In the genomic region with DNA sequence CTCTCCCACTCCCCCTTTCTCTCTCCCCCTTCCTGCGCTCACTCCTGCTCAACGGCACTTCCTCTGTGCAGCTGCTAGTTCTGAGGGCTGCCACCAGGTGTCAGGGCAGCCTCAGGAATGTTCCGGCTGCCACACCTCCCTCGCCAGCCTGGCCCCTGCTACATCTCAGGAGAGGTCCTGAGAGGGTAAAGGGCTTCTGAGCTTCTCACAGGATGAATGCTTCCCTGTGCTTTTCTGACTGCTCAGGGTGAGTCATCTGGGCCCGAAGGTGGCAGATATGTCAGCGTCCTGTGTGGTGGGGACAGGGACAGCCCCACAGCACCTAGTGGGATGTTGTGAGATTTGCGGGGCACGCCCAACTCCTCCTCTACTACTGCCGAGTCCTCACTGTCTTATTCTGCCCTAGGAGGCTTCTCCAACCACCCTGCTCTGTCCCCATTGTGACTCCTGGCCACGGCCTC, we compare ENCODE assay signal across 9 cellular contexts. TPM values are rescaled to one million over a fixed set of nuclear protein-coding genes. Genes with fewer than 3 reads are reported as not detected.
DNase-seq lines count a peak whose midpoint lies in the region; TF ChIP-seq lines count a peak whose summit lies in the region.
"Had no signal": no experiment of that assay in that cellular context is flagged by ENCODE, and none has a peak within 500 bp of the region (broad histone marks: within the 10 kb centered on the region; RNA-seq: fewer than 3 reads in every experiment).

No MANE protein-coding gene starts in this region.

- H3K4me3 Mint-ChIP-seq in glutamatergic neuron (ENCODE audit: unreplicated experiment) = no peak overlapping the region

- H3K27ac Mint-ChIP-seq in glutamatergic neuron (ENCODE audit: unreplicated experiment) = no peak overlapping the region

- H3F3A ChIP-seq in Loucy (ENCODE audit: low read depth) = no peaks in the 10 kb centered on the region

- DNase-seq in HCEC 1CT (peak; percentile 55), SK-MEL-5 (ENCODE audit: low read depth, low spot score) (peak; percentile 71), glutamatergic neuron (peak; percentile 80), putamen (ENCODE audit: low spot score) (peak; percentile 39), occipital lobe (lab: John Stamatoyannopoulos, UW) (no peak)
- peak; percentile 31 to 73 (median 48) for DNase-seq in activated naive CD4-positive, alpha-beta T cell (lab: John Stamatoyannopoulos, UW)

- no peaks in the 10 kb centered on the region for H4K20me1 ChIP-seq in Loucy (ENCODE audit: insufficient read depth, low read length, poor library complexity, severe bottlenecking)

- TF ChIP-seq CTCF in GM12872 (IDR thresholded peaks at IDR 0.05; ENCODE audit: insufficient read depth, low read depth, low read length) (peak; percentile 90), Loucy (conservative IDR thresholded peaks at IDR 0.05; ENCODE audit: low read length) (peak; percentile 89), glutamatergic neuron (IDR thresholded peaks at IDR 0.05; ENCODE audit: partially characterized antibody, unreplicated experiment) (peak; percentile 84)

- no peaks in the 10 kb centered on the region for H3K9me2 ChIP-seq in Loucy (replicated peaks; ENCODE audit: low read depth, low read length)

- peaks cover 19% of the 10 kb centered on the region; the same call in 1 of the 2 replicates for H3K36me3 ChIP-seq in Loucy (ENCODE audit: insufficient read depth, low read length)

- H3K4me1 Mint-ChIP-seq in glutamatergic neuron (ENCODE audit: low read depth, unreplicated experiment) = peaks cover 10% of the 10 kb centered on the region

- peaks cover 5% of the 10 kb centered on the region for H3K9me3 Mint-ChIP-seq in glutamatergic neuron (ENCODE audit: unreplicated experiment)

- H3K79me2 ChIP-seq in Loucy (ENCODE audit: insufficient read depth, low read length) = no peaks in the 10 kb centered on the region

- in situ Hi-C loops in SK-MEL-5 (cut with HindIII; ENCODE audit: low pct_unique_long_range_greater_than_20kb, low sequenced_read_pairs) = no loop called here

- H2AFZ ChIP-seq in Loucy (ENCODE audit: low read length) = peak overlapping the region; percentile 66; the same call in 1 of the 2 replicates

- no peaks in the 10 kb centered on the region for H3K36me3 Mint-ChIP-seq in glutamatergic neuron (ENCODE audit: unreplicated experiment)

- no peaks in the 10 kb centered on the region for H3K9me3 ChIP-seq in Loucy (ENCODE audit: insufficient read depth, low read depth, low read length)

- no peaks in the 10 kb centered on the region for H3K27me3 ChIP-seq in Loucy (ENCODE audit: insufficient read depth, low read length, poor library complexity, severe bottlenecking)

- peaks cover 2% of the 10 kb centered on the region for H3K27me3 Mint-ChIP-seq in glutamatergic neuron (ENCODE audit: unreplicated experiment)

- no peak overlapping the region for H3K4me2 ChIP-seq in Loucy (ENCODE audit: low read depth, low read length, poor library complexity, severe bottlenecking)

- no peaks in the 10 kb centered on the region for H3K4me1 ChIP-seq in Loucy (ENCODE audit: insufficient read depth, low read length, poor library complexity, severe bottlenecking)

- no peak overlapping the region for H3K4me3 ChIP-seq in Loucy (ENCODE audit: low read length, poor library complexity, severe bottlenecking)

- no peak overlapping the region for H3K9ac ChIP-seq in Loucy (ENCODE audit: low read depth, low read length, poor library complexity, severe bottlenecking)

RNA-seq across cellular contexts. Expression of a gene that starts 49.0 kb away (rescaled TPM):
- 116 and 117 TPM in 2 replicates for total RNA-seq in SK-MEL-5 (2014; rRNA removed; shearing (Covaris generic))
- 110 and 126 TPM in 2 replicates for polyA plus RNA-seq in SK-MEL-5 (2015; cell fraction: cytosol; rRNA removed)
- 23.9 and 30.0 TPM in 2 replicates for polyA plus RNA-seq in SK-MEL-5 (2015; cell fraction: nucleus; rRNA removed)
- 42.4 TPM for total RNA-seq in glutamatergic neuron (ENCODE audit: unreplicated experiment)
- 100 TPM for total RNA-seq in occipital lobe

RNA-seq across cellular contexts. Expression of a gene that starts 55.2 kb away (rescaled TPM):
- total RNA-seq in SK-MEL-5 (2014; rRNA removed; shearing (Covaris generic)) = not detected in 2 replicates
- polyA plus RNA-seq in SK-MEL-5 (2015; cell fraction: cytosol; rRNA removed) = not detected in 2 replicates
- polyA plus RNA-seq in SK-MEL-5 (2015; cell fraction: nucleus; rRNA removed) = 0.07 TPM in 1 of 2 replicates, not detected in the other
- total RNA-seq in glutamatergic neuron (ENCODE audit: unreplicated experiment) = 1.4 TPM
- under 0.01 TPM for total RNA-seq in occipital lobe
- total RNA-seq: subcutaneous adipose tissue had no signal
